26 cellular contexts compared by ENCODE assay signal in the genomic region with DNA sequence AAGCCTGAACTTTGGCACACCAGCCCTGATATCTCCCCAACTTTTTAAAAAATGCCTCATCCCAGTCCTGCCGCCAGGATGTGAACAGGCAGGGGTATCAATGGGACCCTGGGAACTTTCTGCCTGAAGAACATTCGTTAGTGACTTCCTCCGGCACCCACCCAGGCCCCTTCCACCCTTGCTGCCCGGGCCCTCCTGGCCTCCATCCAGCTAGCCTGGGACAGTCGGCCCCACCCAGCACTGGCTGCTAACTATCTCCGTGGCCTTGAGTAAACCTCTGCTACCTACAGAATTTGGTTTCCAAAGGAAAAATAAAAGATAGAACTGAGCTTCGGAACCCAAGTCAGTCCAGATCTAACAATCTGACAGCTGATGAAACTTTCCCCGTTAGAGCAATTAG.
"Had no signal": no experiment of that assay in that cellular context is flagged by ENCODE, and none has a peak within 500 bp of the region (broad histone marks: within the 10 kb centered on the region; RNA-seq: fewer than 3 reads in every experiment).

No MANE protein-coding gene starts in this region.

- H2AFZ ChIP-seq: parathyroid adenoma had no signal

- ATAC-seq: activated naive CD8-positive, alpha-beta T cell treated with anti-CD3 and anti-CD28 coated beads, Interleukin-2, amount 50 U/mL, for 24 hours; activated T-helper 17 cell treated with anti-CD3 and anti-CD28 coated beads, Interleukin-2, amount 50 U/mL, for 72 hours; esophagus mucosa; left lung; stimulated activated naive CD8-positive, alpha-beta T cell treated with anti-CD3 and anti-CD28 coated beads, Interleukin-15, Interleukin-2, amounts not matched to agents 100 U/mL and 50 U/mL, for 24 hours; WTC11 had no signal

- DNase-seq: activated CD4-positive, alpha-beta memory T cell treated with anti-CD3 and anti-CD28 coated beads, Interleukin-2, amount 10 ng/mL, durations not matched to agents 7 days and 5 days; activated CD4-positive, alpha-beta T cell treated with anti-CD3 and anti-CD28 coated beads for 1 hour; activated CD4-positive, alpha-beta T cell treated with anti-CD3 and anti-CD28 coated beads, Interleukin-2, amount 10 ng/mL, durations not matched to agents 7 days and 5 days; activated CD8-positive, alpha-beta memory T cell treated with anti-CD3 and anti-CD28 coated beads, Interleukin-2, amount 50 U/mL, for 48 hours; activated gamma-delta T cell treated with Interleukin-2 at 50 U/mL for 16 hours; activated naive CD8-positive, alpha-beta T cell treated with anti-CD3 and anti-CD28 coated beads, Interleukin-2, amount 50 U/mL, for 24 hours; activated T-cell treated with anti-CD3 and anti-CD28 coated beads, Interleukin-2, amount 50 U/mL, for 24 hours; cortex of kidney; endodermal cell; foreskin fibroblast; heart left ventricle; immature natural killer cell; kidney; left lung; naive B cell; nephron progenitor cell; psoas muscle; spleen; stimulated activated naive CD8-positive, alpha-beta T cell treated with anti-CD3 and anti-CD28 coated beads, Interleukin-15, Interleukin-2, amounts not matched to agents 100 U/mL and 50 U/mL, for 24 hours; T-helper 2 cell; testis; uterus had no signal

- H3K9me3 ChIP-seq: heart left ventricle, left lung, psoas muscle, spleen, testis, uterus had no signal

- H3K27ac ChIP-seq: parathyroid adenoma, psoas muscle, spleen had no signal

- H3K4me1 ChIP-seq: parathyroid adenoma had no signal

- H3K36me3 ChIP-seq: heart left ventricle, left lung, spleen, uterus had no signal

- H3K4me3 ChIP-seq: heart left ventricle, left lung, psoas muscle, spleen, testis, uterus had no signal

- H3K27me3 ChIP-seq: heart left ventricle, left lung, spleen, testis, uterus had no signal

- H3K9ac ChIP-seq: parathyroid adenoma had no signal
